In genomic region chr11:59857444-59858434, GRCh38 we compare ENCODE assay signal across 13 cellular contexts. TPM values are rescaled to one million over a fixed set of nuclear protein-coding genes. Genes with fewer than 3 reads are reported as not detected.
DNase-seq lines count a peak whose midpoint lies in the region; ATAC-seq, FAIRE-seq and TF ChIP-seq lines count a peak whose summit lies in the region.
"Had no signal": no experiment of that assay in that cellular context is flagged by ENCODE, and none has a peak within 500 bp of the region (broad histone marks: within the 10 kb centered on the region; RNA-seq: fewer than 3 reads in every experiment).

No MANE protein-coding gene starts in this region.

- no TSS peak for BruUV-seq in Panc1 (replicated peaks; lab: Mats Ljungman, UMichigan)

- H3K27me3 ChIP-seq in Panc1 (ENCODE audit: control insufficient read depth, insufficient read depth, low read length) (no peaks in the 10 kb centered on the region), small intestine (ENCODE audit: control insufficient read depth in 2 of 2, insufficient read depth in 2 of 2, low read length in 2 of 2) (no peaks in the 10 kb centered on the region)
- H3K27me3 ChIP-seq: BLaER1, upper lobe of right lung had no signal

- ATAC-seq in Panc1 (peak; percentile 78; the same call in 1 of the 2 replicates), GM21619 (IDR thresholded peaks at IDR 0.05; ENCODE audit: unreplicated experiment) (no peak)
- ATAC-seq: Right ventricle myocardium inferior, upper lobe of right lung had no signal

- H3K36me3 ChIP-seq in Panc1 (ENCODE audit: control insufficient read depth, insufficient read depth, low read length): no peaks in the 10 kb centered on the region
- no peaks in the 10 kb centered on the region for H3K36me3 ChIP-seq in small intestine (ENCODE audit: control insufficient read depth in 2 of 2, insufficient read depth in 2 of 2, low read length in 2 of 2)
- H3K36me3 ChIP-seq: BLaER1, upper lobe of right lung had no signal

- CTCF ChIA-PET in Panc1 (lab: Charles Lee): no interaction called here

- intact Hi-C loops in Panc1 (cut with micrococcal nuclease; ENCODE audit: unreplicated experiment): no loop called here

- H3K4me1 ChIP-seq in Panc1 (ENCODE audit: control insufficient read depth, insufficient read depth, low read length) (peaks cover 6% of the 10 kb centered on the region; the same call in 1 of the 2 replicates), small intestine (ENCODE audit: control insufficient read depth in 2 of 2, insufficient read depth in 1 of 2, low read depth in 1 of 2, low read length in 1 of 2) (no peaks in the 10 kb centered on the region)
- H3K4me1 ChIP-seq: BLaER1, upper lobe of right lung had no signal

- POLR2A ChIA-PET in Panc1 (lab: Charles Lee): no interaction called here

- TF ChIP-seq CTCF in Panc1 (IDR thresholded peaks at IDR 0.05): no peak

- H3K9me3 ChIP-seq in Panc1 (ENCODE audit: control insufficient read depth, insufficient read depth, low read depth, low read length): no peaks in the 10 kb centered on the region
- H3K9me3 ChIP-seq in small intestine (ENCODE audit: control insufficient read depth, low read depth): no peaks in the 10 kb centered on the region
- H3K9me3 ChIP-seq: BLaER1, upper lobe of right lung had no signal

- in situ Hi-C loops in Panc1 (cut with HindIII; ENCODE audit: low pct_unique_long_range_greater_than_20kb, low sequenced_read_pairs): no loop called here

- no peak for FAIRE-seq in small intestine (lab: Jason Lieb, UNC)

- WGBS in small intestine, 3 donors: 63 to 68% (median 66%) methylated on average over 10 of the region's 10 CpGs

- H3K4me3 ChIP-seq in Panc1 (ENCODE audit: low read depth in 2 of 2, low read length in 2 of 2) (no peak overlapping the region), small intestine (ENCODE audit: low read depth in 1 of 2, low read length in 2 of 2) (no peak overlapping the region)
- H3K4me3 ChIP-seq: BLaER1, upper lobe of right lung had no signal

- H3K27ac ChIP-seq in Panc1 (ENCODE audit: low read length): no peak overlapping the region
- H3K27ac ChIP-seq in small intestine (ENCODE audit: low read depth in 1 of 2, low read length in 1 of 2): no peak overlapping the region
- H3K27ac ChIP-seq: BLaER1, upper lobe of right lung had no signal

- DNase-seq in activated gamma-delta T cell treated with Interleukin-2 at 50 U/mL for 16 hours: peak; percentile 4
- no peak for DNase-seq in activated gamma-delta T cell (lab: John Stamatoyannopoulos, UW)
- no peak for DNase-seq in Panc1 (ENCODE audit: low read depth, low spot score)
- peak; percentile 14 for DNase-seq in dermis blood vessel endothelial cell
- peak; percentile 24 for DNase-seq in small intestine
- DNase-seq in occipital lobe (lab: John Stamatoyannopoulos, UW): no peak
- DNase-seq in UCSD-AML1 (lab: John Stamatoyannopoulos, UW; ENCODE audit: unreplicated experiment): no peak
- DNase-seq: activated effector memory CD4-positive, alpha-beta T cell treated with Interleukin-2 at 50 U/mL for 16 hours; upper lobe of right lung had no signal

RNA-seq across cellular contexts. Expression of gene TCN1, which starts 8.5 kb away (rescaled TPM):
- total RNA-seq in Panc1 (2021; ENCODE audit: unreplicated experiment) (not detected), dermis blood vessel endothelial cell (0.17 TPM in 1 of 2 replicates, not detected in the other), occipital lobe (1.2 TPM)
- polyA plus RNA-seq in Panc1 (2012; ENCODE audit: insufficient read length): not detected
- 1 to 10 TPM in 1 of 3 donors, not detected in 2; 1.9 TPM for polyA plus RNA-seq in small intestine
- total RNA-seq: Right ventricle myocardium inferior, upper lobe of right lung had no signal

RNA-seq across cellular contexts. Expression of gene CBLIF, which starts 12.4 kb away (rescaled TPM):
- total RNA-seq in Panc1 (2021; ENCODE audit: unreplicated experiment) (not detected), dermis blood vessel endothelial cell (not detected in 2 replicates), occipital lobe (not detected)
- polyA plus RNA-seq in Panc1 (2012; ENCODE audit: insufficient read length): not detected
- 1 to 10 TPM in 1 of 3 donors, not detected in 2; 2.1 TPM for polyA plus RNA-seq in small intestine
- total RNA-seq: Right ventricle myocardium inferior, upper lobe of right lung had no signal

RNA-seq across cellular contexts. Expression of gene OOSP3, which starts 20.8 kb away (rescaled TPM):
- total RNA-seq in Panc1 (2021; ENCODE audit: unreplicated experiment): not detected
- not detected for polyA plus RNA-seq in Panc1 (2012; ENCODE audit: insufficient read length)
- total RNA-seq in dermis blood vessel endothelial cell: not detected in 2 replicates
- polyA plus RNA-seq in small intestine: not detected
- not detected for total RNA-seq in occipital lobe
- total RNA-seq: Right ventricle myocardium inferior, upper lobe of right lung had no signal
- polyA plus RNA-seq: esophagus had no signal

RNA-seq across cellular contexts. Expression of gene MRPL16, which starts 47.2 kb away (rescaled TPM):
- total RNA-seq in Panc1 (2021; ENCODE audit: unreplicated experiment) (41.8 TPM), dermis blood vessel endothelial cell (35.9 and 44.5 TPM in 2 replicates), occipital lobe (29.6 TPM)
- 45.7 TPM for polyA plus RNA-seq in Panc1 (2012; ENCODE audit: insufficient read length)
- 100 to 1,000 TPM in 1 of 3 donors, 10 to 100 TPM in 2; 41.1 to 113 (median 68.9) TPM for polyA plus RNA-seq in small intestine

Comparison
In these comparisons a context has a peak if more than half of its experiments do, and no peak if none do; other contexts are left out.
1. DNase-seq: peak in activated gamma-delta T cell treated with Interleukin-2 at 50 U/mL for 16 hours (single experiment), dermis blood vessel endothelial cell (single experiment) and small intestine (single experiment); none in activated gamma-delta T cell (single experiment), Panc1 (single experiment), occipital lobe (single experiment) and UCSD-AML1 (single experiment).